In genomic region chr7:4144171-4144701, GRCh38 we compare ENCODE assay signal across 14 cellular contexts.
A peak's percentile ranks its signal among the peaks of the same experiment; 100 is the strongest.
DNase-seq lines count a peak whose midpoint lies in the region; ATAC-seq and TF ChIP-seq lines count a peak whose summit lies in the region.
"Had no signal": no experiment of that assay in that cellular context is flagged by ENCODE, and none has a peak within 500 bp of the region (broad histone marks: within the 10 kb centered on the region; RNA-seq: fewer than 3 reads in every experiment).

No MANE protein-coding gene starts in this region.

- no peak overlapping the region for H3K27ac Mint-ChIP-seq in endothelial cell (ENCODE audit: unreplicated experiment)
- H3K27ac Mint-ChIP-seq: activated naive CD4-positive, alpha-beta T cell treated with anti-CD3 and anti-CD28 coated beads, Interleukin-2, amount 50 U/mL, for 24 hours; naive thymus-derived CD4-positive, alpha-beta T cell had no signal

- DNase-seq in ELF-1 (ENCODE audit: low read depth, low spot score), result peak; percentile 27
- DNase-seq in SK-N-SH, result peak; percentile 88
- no peak for DNase-seq in psoas muscle
- no peak for DNase-seq in endothelial cell (ENCODE audit: low spot score)
- no peak for DNase-seq in NCI-H446 treated with DMSO at 0.1 percent for 48 hours (lab: John Stamatoyannopoulos, UW)
- no peak for DNase-seq in globus pallidus (ENCODE audit: low spot score)
- DNase-seq: cerebellar nuclear complex, NCI-H1105 treated with DMSO at 0.1 percent for 48 hours, stomach had no signal

- CTCF ChIA-PET in SK-N-SH (lab: Yijun Ruan, JAX), result interaction anchor here (0.7 to 4.0 kb wide), 14 partner anchors 9 to 487 kb away, joined by 3 to 18 read pairs (median 4); no protein-coding TSS in a partner anchor

- H3K4me1 Mint-ChIP-seq in endothelial cell (ENCODE audit: unreplicated experiment), result peaks cover 11% of the 10 kb centered on the region

- H3K9me2 ChIP-seq in SK-N-SH, result no peaks in the 10 kb centered on the region

- H3K27me3 ChIP-seq in SK-N-SH (ENCODE audit: insufficient read depth) (no peaks in the 10 kb centered on the region), iPS-20b (ENCODE audit: insufficient read depth, low read length) (peaks cover 11% of the 10 kb centered on the region; the same call in 1 of the 2 replicates), psoas muscle (ENCODE audit: insufficient read depth in 3 of 3, low read length in 2 of 3) (peaks cover 0 to 15% (median 6%) of the 10 kb centered on the region in 3 donors)

- no peak overlapping the region for H2AFZ ChIP-seq in SK-N-SH (ENCODE audit: low read depth)

- H3F3A ChIP-seq in SK-N-SH (replicated peaks; ENCODE audit: insufficient read depth), result no peaks in the 10 kb centered on the region

- 41% methylated on average over 19 of the region's 20 CpGs for WGBS in SK-N-SH (ENCODE audit: low lambda C conversion rate)
- 36 to 49% (median 39%) methylated on average over 20 of the region's 20 CpGs for WGBS in psoas muscle, 3 donors

- H3K79me2 ChIP-seq in SK-N-SH (ENCODE audit: insufficient read depth), result no peaks in the 10 kb centered on the region

- no peaks in the 10 kb centered on the region for H3K36me3 ChIP-seq in SK-N-SH (replicated peaks in 1 of 2; ENCODE audit: control insufficient read depth in 1 of 2, insufficient read depth in 2 of 2, low read length in 1 of 2)
- no peaks in the 10 kb centered on the region for H3K36me3 ChIP-seq in iPS-20b (ENCODE audit: insufficient read depth, low read depth, low read length)
- no peaks in the 10 kb centered on the region for H3K36me3 ChIP-seq in psoas muscle (ENCODE audit: insufficient read depth in 1 of 2, low read depth in 1 of 2)
- H3K36me3 ChIP-seq: HAP-1 had no signal

- H3K4me1 ChIP-seq in SK-N-SH (ENCODE audit: control insufficient read depth in 1 of 2, insufficient read depth in 2 of 2, low read depth in 1 of 2, low read length in 1 of 2), result peaks cover 0 to 56% of the 10 kb centered on the region in 2 experiments; a peak in 1 of 4 replicates
- peaks cover 10% of the 10 kb centered on the region; the same call in 1 of the 2 replicates for H3K4me1 ChIP-seq in iPS-20b (ENCODE audit: insufficient read depth, low read length)
- H3K4me1 ChIP-seq in psoas muscle, result no peaks in the 10 kb centered on the region
- H3K4me1 ChIP-seq: HAP-1 had no signal

- POLR2A ChIA-PET in SK-N-SH (lab: Yijun Ruan, JAX), result interaction anchor here (0.6 to 2.5 kb wide), 11 partner anchors 10 to 153 kb away, joined by 3 to 15 read pairs (median 5); no protein-coding TSS in a partner anchor

- no peak for TF ChIP-seq RAD21 in SK-N-SH (IDR thresholded peaks at IDR 0.05; ENCODE audit: low read length)

- no peaks in the 10 kb centered on the region for H3K9me3 Mint-ChIP-seq in endothelial cell (ENCODE audit: unreplicated experiment)
- H3K9me3 Mint-ChIP-seq: activated naive CD4-positive, alpha-beta T cell treated with anti-CD3 and anti-CD28 coated beads, Interleukin-2, amount 50 U/mL, for 24 hours; naive thymus-derived CD4-positive, alpha-beta T cell had no signal

- peak overlapping the region; percentile 7 to 22; a peak in 2 of 4 replicates for H3K4me3 ChIP-seq in SK-N-SH (ENCODE audit: low read depth in 2 of 2, low read length in 1 of 2)
- peak overlapping the region; percentile 53; the same call in 1 of the 2 replicates for H3K4me3 ChIP-seq in iPS-20b (ENCODE audit: low read length)
- H3K4me3 ChIP-seq in psoas muscle, result peak overlapping the region; percentile 4
- H3K4me3 ChIP-seq: HAP-1 had no signal

- ATAC-seq in psoas muscle, result no peak
- ATAC-seq: naive thymus-derived CD4-positive, alpha-beta T cell had no signal

- intact Hi-C loops in psoas muscle (cut with DNase I), result no loop called here

- H3K9me3 ChIP-seq in SK-N-SH, result no peaks in the 10 kb centered on the region
- no peaks in the 10 kb centered on the region for H3K9me3 ChIP-seq in iPS-20b (ENCODE audit: insufficient read depth, low read depth, low read length)
- no peaks in the 10 kb centered on the region for H3K9me3 ChIP-seq in psoas muscle
- H3K9me3 ChIP-seq: HAP-1, stomach had no signal

- H4K20me1 ChIP-seq in SK-N-SH (ENCODE audit: insufficient read depth), result no peaks in the 10 kb centered on the region

- H3K36me3 Mint-ChIP-seq in endothelial cell (ENCODE audit: low read depth, unreplicated experiment), result peaks cover 3% of the 10 kb centered on the region
- H3K36me3 Mint-ChIP-seq: activated naive CD4-positive, alpha-beta T cell treated with anti-CD3 and anti-CD28 coated beads, Interleukin-2, amount 50 U/mL, for 24 hours had no signal

- TF ChIP-seq CTCF in SK-N-SH (IDR thresholded peaks at IDR 0.05), result no peak
- TF ChIP-seq CTCF in psoas muscle (IDR thresholded peaks at IDR 0.05), result no peak
- TF ChIP-seq CTCF in endothelial cell (IDR thresholded peaks at IDR 0.05; ENCODE audit: unreplicated experiment), result no peak

- 0 out of 2 replicates have a peak overlapping the region, but pooled peaks have one; percentile 35 for H3K4me2 ChIP-seq in SK-N-SH

- no peak for TF ChIP-seq EP300 in SK-N-SH (IDR thresholded peaks at IDR 0.05; ENCODE audit: borderline replicate concordance in 1 of 2, low read depth in 1 of 2, low read length in 1 of 2)

- H3K9ac ChIP-seq in SK-N-SH (no peak overlapping the region), iPS-20b (ENCODE audit: low read depth, low read length) (peak overlapping the region; percentile 53; the same call in 1 of the 2 replicates)

- H3K27ac ChIP-seq in SK-N-SH (ENCODE audit: low read depth in 2 of 2, low read length in 1 of 2) (peak overlapping the region in 1 of 2 experiments; percentile 93; a peak in 2 of 4 replicates), iPS-20b (ENCODE audit: low read length) (no peak overlapping the region), psoas muscle (no peak overlapping the region)
- H3K27ac ChIP-seq: skin epidermis, stomach had no signal

- no peak overlapping the region for H3K4me3 Mint-ChIP-seq in endothelial cell (ENCODE audit: unreplicated experiment)
- H3K4me3 Mint-ChIP-seq: activated naive CD4-positive, alpha-beta T cell treated with anti-CD3 and anti-CD28 coated beads, Interleukin-2, amount 50 U/mL, for 24 hours had no signal

- H3K27me3 Mint-ChIP-seq in endothelial cell (ENCODE audit: unreplicated experiment), result peaks cover 18% of the 10 kb centered on the region

TF ChIP-seq in SK-N-SH, 30 proteins besides CTCF, POLR2A, EP300 and RAD21:
- no peak; the same call in 1 of the 2 replicates for TF ChIP-seq MXI1 (IDR thresholded peaks at IDR 0.05; ENCODE audit: low read depth, low read length)
- TF ChIP-seq SMC3 (IDR thresholded peaks at IDR 0.05; ENCODE audit: low read depth, low read length), result no peak
- TF ChIP-seq POLR2AphosphoS5 (IDR thresholded peaks at IDR 0.05; ENCODE audit: low read depth, low read length), result no peak
- no peak for TF ChIP-seq MEF2A (IDR thresholded peaks at IDR 0.05; ENCODE audit: borderline replicate concordance, low read depth)
- peak; percentile 34; the same call in 1 of the 2 replicates for TF ChIP-seq FOXJ3 (CRISPR knock-in tag; IDR thresholded peaks at IDR 0.05)
- no peak for TF ChIP-seq FOSL2 (IDR thresholded peaks at IDR 0.05; ENCODE audit: borderline replicate concordance, low read depth)
TF ChIP-seq in SK-N-SH: peak in this region for 1.

Comparison
In these comparisons a context has a peak if more than half of its experiments do, and no peak if none do; other contexts are left out.
1. DNase-seq: peak in ELF-1 (single experiment) and SK-N-SH (single experiment); none in psoas muscle (0 of 2), endothelial cell (single experiment), NCI-H446 treated with DMSO at 0.1 percent for 48 hours (single experiment) and globus pallidus (single experiment).
2. Peak in every context shown above with its lines, with median percentiles within 50 percentile points of each other: H3K4me3 ChIP-seq.